In the genomic region with DNA sequence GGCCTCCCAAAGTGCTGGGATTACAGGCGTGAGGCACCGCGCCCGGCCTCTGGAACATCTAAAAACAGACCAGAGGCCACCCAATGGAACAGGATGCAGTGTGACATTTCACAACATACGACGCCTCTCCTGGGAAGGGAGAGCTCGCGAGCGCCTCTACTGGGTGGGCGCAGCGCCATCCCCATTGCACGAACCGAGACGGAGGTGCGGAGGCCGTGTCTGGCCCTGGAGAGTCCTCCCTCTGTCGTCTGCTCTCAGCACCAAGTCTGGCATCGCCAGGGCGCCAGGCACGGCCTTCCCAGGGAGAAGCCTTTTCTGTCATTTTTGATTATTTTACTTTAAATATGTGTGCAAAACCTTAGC, we compare ENCODE assay signal across 8 cellular contexts. TPM values are rescaled to one million over a fixed set of nuclear protein-coding genes. Genes with fewer than 3 reads are reported as not detected.
DNase-seq lines count a peak whose midpoint lies in the region; ATAC-seq and TF ChIP-seq lines count a peak whose summit lies in the region.

No MANE protein-coding gene starts in this region.

- ATAC-seq in activated CD8-positive, alpha-beta T cell treated with anti-CD3 and anti-CD28 coated beads, Interleukin-2, amount 10 ng/mL, durations not matched to agents 7 days and 5 days, result no peak
- ATAC-seq in GM18909 (IDR thresholded peaks at IDR 0.05; ENCODE audit: poor library complexity, unreplicated experiment) (no peak), HG03469 (IDR thresholded peaks at IDR 0.05; ENCODE audit: unreplicated experiment) (no peak)

- no peak overlapping the region for H3K9ac ChIP-seq in iPS-18a (ENCODE audit: low read length)

- CTCF ChIA-PET in activated CD8-positive, alpha-beta T cell treated with anti-CD3 and anti-CD28 coated beads, Interleukin-2, amount 10 ng/mL, durations not matched to agents 7 days and 5 days (lab: Charles Lee), result interaction anchor here (1.3 to 7.2 kb wide), 5 partner anchors 8 to 412 kb away, joined by 4 to 48 read pairs (median 6); no protein-coding TSS in a partner anchor

- no peak overlapping the region for H3K27ac Mint-ChIP-seq in activated CD8-positive, alpha-beta T cell treated with anti-CD3 and anti-CD28 coated beads, Interleukin-2, amount 10 ng/mL, durations not matched to agents 7 days and 5 days

- H3K4me3 ChIP-seq in iPS-18a (ENCODE audit: low read length) (peak overlapping the region; percentile 68), suprapubic skin (peak overlapping the region; percentile 34)

- TF ChIP-seq EP300 in suprapubic skin (IDR thresholded peaks at IDR 0.05), result no peak

- no peak overlapping the region for H3K4me3 Mint-ChIP-seq in activated CD8-positive, alpha-beta T cell treated with anti-CD3 and anti-CD28 coated beads, Interleukin-2, amount 10 ng/mL, durations not matched to agents 7 days and 5 days

- H3K9me3 ChIP-seq in iPS-18a (ENCODE audit: control insufficient read depth, low read depth, low read length) (no peaks in the 10 kb centered on the region), suprapubic skin (no peaks in the 10 kb centered on the region)

- POLR2A ChIA-PET in activated CD8-positive, alpha-beta T cell treated with anti-CD3 and anti-CD28 coated beads, Interleukin-2, amount 10 ng/mL, durations not matched to agents 7 days and 5 days (lab: Charles Lee), result no interaction called here

- TF ChIP-seq CTCF in suprapubic skin (IDR thresholded peaks at IDR 0.05), result no peak

- H3K27me3 ChIP-seq in iPS-18a (ENCODE audit: control insufficient read depth, insufficient read depth, low read length), result peaks cover 81% of the 10 kb centered on the region
- peaks cover 97% of the 10 kb centered on the region for H3K27me3 ChIP-seq in suprapubic skin

- peak; percentile 60 for DNase-seq in AG20443 (ENCODE audit: low spot score)
- DNase-seq in HCEC 1CT, result peak; percentile 23
- DNase-seq in activated CD8-positive, alpha-beta T cell treated with anti-CD3 and anti-CD28 coated beads, Interleukin-2, amount 10 ng/mL, durations not matched to agents 7 days and 5 days, result peak; percentile 34
- no peak for DNase-seq in suprapubic skin (ENCODE audit: low spot score in 2 of 2)
- no peak for DNase-seq in Ammon's horn (ENCODE audit: low spot score)

- no peaks in the 10 kb centered on the region for H3K9me3 Mint-ChIP-seq in activated CD8-positive, alpha-beta T cell treated with anti-CD3 and anti-CD28 coated beads, Interleukin-2, amount 10 ng/mL, durations not matched to agents 7 days and 5 days (ENCODE audit: insufficient read depth)

- no peaks in the 10 kb centered on the region for H3K36me3 Mint-ChIP-seq in activated CD8-positive, alpha-beta T cell treated with anti-CD3 and anti-CD28 coated beads, Interleukin-2, amount 10 ng/mL, durations not matched to agents 7 days and 5 days (ENCODE audit: low read depth)

- H3K27ac ChIP-seq in iPS-18a (ENCODE audit: low read length), result no peak overlapping the region
- H3K27ac ChIP-seq in suprapubic skin, result no peak overlapping the region

- peaks cover 54% of the 10 kb centered on the region for H3K27me3 Mint-ChIP-seq in activated CD8-positive, alpha-beta T cell treated with anti-CD3 and anti-CD28 coated beads, Interleukin-2, amount 10 ng/mL, durations not matched to agents 7 days and 5 days (ENCODE audit: low read depth)

- TF ChIP-seq POLR2A in suprapubic skin (IDR thresholded peaks at IDR 0.05), result no peak

- H3K36me3 ChIP-seq in iPS-18a (ENCODE audit: control insufficient read depth, low read depth, low read length) (no peaks in the 10 kb centered on the region), suprapubic skin (no peaks in the 10 kb centered on the region)

- 17% methylated on average over 20 of the region's 20 CpGs for WGBS in suprapubic skin

- peaks cover 42% of the 10 kb centered on the region for H3K4me1 ChIP-seq in iPS-18a (ENCODE audit: control insufficient read depth, low read depth, low read length)
- peaks cover 34% of the 10 kb centered on the region for H3K4me1 ChIP-seq in suprapubic skin

- peaks cover 4% of the 10 kb centered on the region for H3K4me1 Mint-ChIP-seq in activated CD8-positive, alpha-beta T cell treated with anti-CD3 and anti-CD28 coated beads, Interleukin-2, amount 10 ng/mL, durations not matched to agents 7 days and 5 days (ENCODE audit: low read depth)

RNA-seq across cellular contexts. Expression of gene GBX2, which starts 9.4 kb away (rescaled TPM):
- total RNA-seq in activated CD8-positive, alpha-beta T cell treated with anti-CD3 and anti-CD28 coated beads, Interleukin-2, amount 10 ng/mL, durations not matched to agents 7 days and 5 days, result not detected
- total RNA-seq in suprapubic skin, result under 1 TPM in 1 of 4 donors, not detected in 3; 0.60 TPM

Comparison
In these comparisons a context has a peak if more than half of its experiments do, and no peak if none do; other contexts are left out.
1. DNase-seq: peak in AG20443 (single experiment), HCEC 1CT (single experiment) and activated CD8-positive, alpha-beta T cell treated with anti-CD3 and anti-CD28 coated beads, Interleukin-2, amount 10 ng/mL, durations not matched to agents 7 days and 5 days (single experiment); none in suprapubic skin (0 of 2) and Ammon's horn (single experiment).